Comparison of ENCODE assay signal across 9 cellular contexts in the genomic region with DNA sequence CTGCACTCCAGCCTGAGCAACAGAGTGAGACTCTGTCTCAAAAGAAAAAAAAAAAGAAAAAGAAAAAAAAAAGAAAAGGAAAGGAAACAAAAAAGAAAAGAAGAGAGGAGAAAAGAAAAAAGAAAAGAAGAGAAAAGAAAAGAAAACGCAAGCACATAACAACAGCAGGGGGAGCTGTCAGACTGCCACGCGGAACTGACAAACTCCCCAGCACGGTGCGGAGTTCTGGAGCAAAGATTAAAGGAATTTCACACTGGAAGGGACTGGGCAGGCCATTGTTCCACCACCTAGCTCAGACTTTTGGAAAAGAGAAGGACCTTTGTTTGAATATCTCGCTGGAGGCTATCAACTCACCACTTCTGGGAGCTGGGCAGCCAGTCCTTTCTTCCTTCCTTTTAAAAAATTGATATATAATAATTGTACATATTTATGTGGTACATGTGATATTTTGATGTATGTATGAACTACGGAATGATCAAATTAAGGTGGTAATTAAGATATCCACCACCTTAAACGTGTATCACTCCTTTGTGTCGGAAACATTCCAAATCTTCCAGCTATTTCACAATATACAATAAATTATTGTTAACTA. TPM values are rescaled to one million over a fixed set of nuclear protein-coding genes. Genes with fewer than 3 reads are reported as not detected.
DNase-seq lines count a peak whose midpoint lies in the region; ATAC-seq and TF ChIP-seq lines count a peak whose summit lies in the region.
"Had no signal": no experiment of that assay in that cellular context is flagged by ENCODE, and none has a peak within 500 bp of the region (broad histone marks: within the 10 kb centered on the region; RNA-seq: fewer than 3 reads in every experiment).

No MANE protein-coding gene starts in this region.

- no peaks in the 10 kb centered on the region for H4K20me1 ChIP-seq in neural progenitor cell (ENCODE audit: low read depth)

- no peak overlapping the region for H3K4me2 ChIP-seq in neural progenitor cell

- H3K4me3 ChIP-seq in NT2/D1 (ENCODE audit: insufficient read length, low read depth) (no peak overlapping the region), endodermal cell (ENCODE audit: low read length) (no peak overlapping the region), neural progenitor cell (no peak overlapping the region)
- H3K4me3 ChIP-seq: breast epithelium had no signal

- H3K4me1 ChIP-seq in NT2/D1 (ENCODE audit: insufficient read depth, insufficient read length) (no peaks in the 10 kb centered on the region), endodermal cell (ENCODE audit: control insufficient read depth, insufficient read depth, low read length) (no peaks in the 10 kb centered on the region), neural progenitor cell (no peaks in the 10 kb centered on the region)
- H3K4me1 ChIP-seq: breast epithelium had no signal

- no peak overlapping the region for H3K27ac ChIP-seq in endodermal cell (ENCODE audit: low read depth, low read length)
- no peak overlapping the region for H3K27ac ChIP-seq in neural progenitor cell
- H3K27ac ChIP-seq: breast epithelium had no signal

- no peak overlapping the region for H3K27ac Mint-ChIP-seq in endodermal cell
- no peak overlapping the region for H3K27ac Mint-ChIP-seq in neural progenitor cell

- peak in 1 of 2 donors; percentile 36 for ATAC-seq in left cardiac atrium
- ATAC-seq in HG03378 (IDR thresholded peaks at IDR 0.05; ENCODE audit: unreplicated experiment), result no peak

- H3K27me3 ChIP-seq in NT2/D1 (ENCODE audit: insufficient read depth, insufficient read length) (no peaks in the 10 kb centered on the region), endodermal cell (ENCODE audit: control insufficient read depth, insufficient read depth, low read length, poor library complexity, severe bottlenecking) (no peaks in the 10 kb centered on the region), neural progenitor cell (no peaks in the 10 kb centered on the region)
- H3K27me3 ChIP-seq: breast epithelium had no signal

- no peak overlapping the region for H2AFZ ChIP-seq in neural progenitor cell (replicated peaks)

- no peaks in the 10 kb centered on the region for H3K27me3 Mint-ChIP-seq in endodermal cell (ENCODE audit: insufficient read depth)
- no peaks in the 10 kb centered on the region for H3K27me3 Mint-ChIP-seq in neural progenitor cell (ENCODE audit: insufficient read depth, low read depth)

- H3K9me3 ChIP-seq in NT2/D1 (ENCODE audit: insufficient read depth, low read length), result no peaks in the 10 kb centered on the region
- H3K9me3 ChIP-seq in endodermal cell (ENCODE audit: control insufficient read depth, low read length), result no peaks in the 10 kb centered on the region
- no peaks in the 10 kb centered on the region for H3K9me3 ChIP-seq in neural progenitor cell (ENCODE audit: low read depth)
- H3K9me3 ChIP-seq: breast epithelium had no signal

- H3K36me3 Mint-ChIP-seq in endodermal cell (ENCODE audit: low read depth) (no peaks in the 10 kb centered on the region), neural progenitor cell (no peaks in the 10 kb centered on the region)

- intact Hi-C loops in left cardiac atrium (cut with DNase I) (no loop called here), cardiac septum (cut with DNase I) (no loop called here)

- WGBS in endodermal cell (ENCODE audit: insufficient coverage in 1 of 2, insufficient read length in 1 of 2), 2 experiments, result 20 to 31% methylated on average over 6 to 8 of the region's 9 CpGs

- H3K9me3 Mint-ChIP-seq in endodermal cell (no peaks in the 10 kb centered on the region), neural progenitor cell (no peaks in the 10 kb centered on the region)

- H3K4me3 Mint-ChIP-seq in endodermal cell (no peak overlapping the region), neural progenitor cell (no peak overlapping the region)

- peak; percentile 91 for TF ChIP-seq CTCF in endodermal cell (conservative IDR thresholded peaks at IDR 0.05)
- TF ChIP-seq CTCF in neural progenitor cell (IDR thresholded peaks at IDR 0.05), result peak; percentile 94

- H3K36me3 ChIP-seq in NT2/D1 (ENCODE audit: insufficient read depth, insufficient read length, low read length), result no peaks in the 10 kb centered on the region
- no peaks in the 10 kb centered on the region for H3K36me3 ChIP-seq in endodermal cell (ENCODE audit: control insufficient read depth, insufficient read depth, low read length)
- no peaks in the 10 kb centered on the region for H3K36me3 ChIP-seq in neural progenitor cell
- H3K36me3 ChIP-seq: breast epithelium had no signal

- H3K9ac ChIP-seq in NT2/D1 (ENCODE audit: insufficient read length, low read depth), result no peak overlapping the region
- H3K9ac ChIP-seq in endodermal cell (ENCODE audit: extremely low read depth, low read length, poor library complexity, severe bottlenecking), result no peak overlapping the region
- H3K9ac ChIP-seq in neural progenitor cell, result no peak overlapping the region

- peaks cover 6% of the 10 kb centered on the region for H3K4me1 Mint-ChIP-seq in endodermal cell
- H3K4me1 Mint-ChIP-seq in neural progenitor cell, result no peaks in the 10 kb centered on the region

- no peaks in the 10 kb centered on the region for H3K79me2 ChIP-seq in neural progenitor cell (ENCODE audit: low read depth)

- peaks cover 3% of the 10 kb centered on the region for H3F3A ChIP-seq in neural progenitor cell (ENCODE audit: low read depth)

- DNase-seq in left cardiac atrium, result peak; percentile 36
- DNase-seq in cardiac septum (ENCODE audit: low spot score), result no peak
- peak; percentile 55 for DNase-seq in NT2/D1 (ENCODE audit: low read depth, low spot score)
- DNase-seq in endodermal cell, result peak; percentile 86
- DNase-seq in neural progenitor cell (ENCODE audit: low spot score), result peak; percentile 86
- no peak for DNase-seq in NCI-H187 (lab: John Stamatoyannopoulos, UW)
- DNase-seq in GOT3 (lab: John Stamatoyannopoulos, UW), result no peak

RNA-seq across cellular contexts. Expression of gene DPPA2, which starts 40.5 kb away (rescaled TPM):
- total RNA-seq in left cardiac atrium (not detected), cardiac septum (not detected), endodermal cell (1 to 10 TPM; 1.7 to 3.1 TPM), neural progenitor cell (ENCODE audit: low replicate concordance) (1.2 and 1.8 TPM in 2 replicates)
- 1.3 TPM for polyA plus RNA-seq in endodermal cell (2013, experiment 1 of 2)
- 1.4 TPM for polyA plus RNA-seq in endodermal cell (2013, experiment 2 of 2)
- total RNA-seq: breast epithelium had no signal

Comparison
In these comparisons a context has a peak if more than half of its experiments do, and no peak if none do; other contexts are left out.
1. DNase-seq: peak in left cardiac atrium (single experiment), NT2/D1 (single experiment), endodermal cell (single experiment) and neural progenitor cell (single experiment); none in cardiac septum (single experiment), NCI-H187 (0 of 2) and GOT3 (single experiment).